ENCODE assay signal across 8 cellular contexts in the genomic region with DNA sequence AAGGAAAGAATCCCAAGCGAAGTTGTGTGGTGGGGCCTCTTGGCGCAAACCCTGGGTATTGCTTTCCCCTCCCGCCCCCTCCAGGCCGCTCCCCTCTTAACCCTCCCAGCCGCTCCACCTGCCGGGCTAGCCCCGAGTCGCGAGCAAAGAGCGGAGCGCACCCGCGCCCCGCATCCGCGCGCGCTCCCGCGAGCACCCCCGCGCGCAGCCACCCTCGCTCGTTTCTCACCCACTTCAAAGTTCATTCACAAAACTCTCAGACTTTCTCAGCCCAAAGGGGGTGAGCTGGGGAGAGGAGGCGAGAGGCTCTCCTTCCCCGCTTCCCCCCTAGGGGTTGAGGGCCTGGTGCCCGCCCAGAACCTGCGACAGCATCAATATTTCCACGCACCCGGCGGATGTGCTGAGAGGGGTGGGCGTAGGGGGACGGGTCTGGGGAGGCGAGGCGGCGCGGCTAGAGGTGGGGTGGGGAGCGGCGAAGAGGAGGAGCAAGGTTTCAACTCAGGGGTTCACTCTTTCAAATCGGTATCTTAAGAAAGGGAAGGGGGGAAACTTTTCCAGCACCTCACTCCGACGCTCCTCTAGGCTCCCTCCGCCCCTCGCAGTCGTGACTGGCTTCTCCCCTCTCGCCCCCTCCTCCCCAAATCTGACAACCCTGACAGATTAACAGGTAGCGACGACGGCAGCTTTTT. TPM values are rescaled to one million over a fixed set of nuclear protein-coding genes. Genes with fewer than 3 reads are reported as not detected.
DNase-seq lines count a peak whose midpoint lies in the region; ATAC-seq, FAIRE-seq and TF ChIP-seq lines count a peak whose summit lies in the region.

No MANE protein-coding gene starts in this region.

- H4K20me1 ChIP-seq in Loucy (ENCODE audit: insufficient read depth, low read length, poor library complexity, severe bottlenecking): peaks cover 7% of the 10 kb centered on the region

- H3K4me3 Mint-ChIP-seq in CD8-positive, alpha-beta T cell: peak overlapping the region; percentile 97
- H3K4me3 Mint-ChIP-seq in activated naive CD8-positive, alpha-beta T cell treated with anti-CD3 and anti-CD28 coated beads, Interleukin-2, amount 10 ng/mL, durations not matched to agents 7 days and 5 days: peak overlapping the region; percentile 96

- no peak for FAIRE-seq in urothelium cell line (lab: Jason Lieb, UNC)

- peak overlapping the region; percentile 75 for H3K4me3 ChIP-seq in CD8-positive, alpha-beta T cell (ENCODE audit: low read depth, low read length)
- peak overlapping the region; percentile 98 for H3K4me3 ChIP-seq in Loucy (ENCODE audit: low read length, poor library complexity, severe bottlenecking)
- peak overlapping the region; percentile 80 for H3K4me3 ChIP-seq in psoas muscle

- no peaks in the 10 kb centered on the region for H3K27me3 ChIP-seq in CD8-positive, alpha-beta T cell (ENCODE audit: insufficient read depth, low read length)
- H3K27me3 ChIP-seq in Loucy (ENCODE audit: insufficient read depth, low read length, poor library complexity, severe bottlenecking) (no peaks in the 10 kb centered on the region), psoas muscle (ENCODE audit: insufficient read depth in 3 of 3, low read length in 2 of 3) (no peaks in the 10 kb centered on the region)

- no peak for TF ChIP-seq CTCF in CD8-positive, alpha-beta T cell (IDR thresholded peaks at IDR 0.05)
- TF ChIP-seq CTCF in Loucy (conservative IDR thresholded peaks at IDR 0.05; ENCODE audit: low read length): peak; percentile 42
- TF ChIP-seq CTCF in psoas muscle (IDR thresholded peaks at IDR 0.05): peak; percentile 24

- H3K4me2 ChIP-seq in Loucy (ENCODE audit: low read depth, low read length, poor library complexity, severe bottlenecking): peak overlapping the region; percentile 94

- peaks cover 12% of the 10 kb centered on the region for H3K36me3 Mint-ChIP-seq in CD8-positive, alpha-beta T cell
- no peaks in the 10 kb centered on the region for H3K36me3 Mint-ChIP-seq in activated naive CD8-positive, alpha-beta T cell treated with anti-CD3 and anti-CD28 coated beads, Interleukin-2, amount 10 ng/mL, durations not matched to agents 7 days and 5 days

- peak; percentile 58 for ATAC-seq in CD8-positive, alpha-beta T cell
- peak; percentile 64 for ATAC-seq in activated naive CD8-positive, alpha-beta T cell treated with anti-CD3 and anti-CD28 coated beads, Interleukin-2, amount 10 ng/mL, durations not matched to agents 7 days and 5 days (ENCODE audit: low read depth)
- ATAC-seq in left ventricle myocardium superior (peak; percentile 47), psoas muscle (peak; percentile 37 to 46 (median 42))

- peak overlapping the region; percentile 91 for H3K27ac Mint-ChIP-seq in CD8-positive, alpha-beta T cell
- H3K27ac Mint-ChIP-seq in activated naive CD8-positive, alpha-beta T cell treated with anti-CD3 and anti-CD28 coated beads, Interleukin-2, amount 10 ng/mL, durations not matched to agents 7 days and 5 days: peak overlapping the region; percentile 88

- H3K79me2 ChIP-seq in Loucy (ENCODE audit: insufficient read depth, low read length): peaks cover 45% of the 10 kb centered on the region

- H3K9me3 ChIP-seq in CD8-positive, alpha-beta T cell (ENCODE audit: low read length): no peaks in the 10 kb centered on the region
- H3K9me3 ChIP-seq in Loucy (ENCODE audit: insufficient read depth, low read depth, low read length) (no peaks in the 10 kb centered on the region), psoas muscle (no peaks in the 10 kb centered on the region)

- H3K9me2 ChIP-seq in Loucy (replicated peaks; ENCODE audit: low read depth, low read length): no peaks in the 10 kb centered on the region

- no peaks in the 10 kb centered on the region for H3K9me3 Mint-ChIP-seq in CD8-positive, alpha-beta T cell
- H3K9me3 Mint-ChIP-seq in activated naive CD8-positive, alpha-beta T cell treated with anti-CD3 and anti-CD28 coated beads, Interleukin-2, amount 10 ng/mL, durations not matched to agents 7 days and 5 days: no peaks in the 10 kb centered on the region

- peak overlapping the region; percentile 78 for H3K27ac ChIP-seq in CD8-positive, alpha-beta T cell (ENCODE audit: low read depth, low read length)
- peak overlapping the region; percentile 97 for H3K27ac ChIP-seq in psoas muscle

- 0 to 1% (median 0%) methylated on average over 44 to 50 of the region's 50 CpGs for WGBS in psoas muscle, 3 donors

- intact Hi-C loops in CD8-positive, alpha-beta T cell (cut with DNase I, micrococcal nuclease): loop anchor here (1.0 to 10.0 kb wide), 14 partner anchors 35 to 1137 kb away; partner anchors contain the start of genes SCOC (in 2 of the 2), ELF2 (in 1 of the 2), NAA15 (in 1 of the 2) and NDUFC1 (in 1 of the 2)
- intact Hi-C loops in left ventricle myocardium superior (cut with micrococcal nuclease) (no loop called here), psoas muscle (cut with DNase I) (loop anchor here (2.0 to 5.0 kb wide), 9 partner anchors 85 to 490 kb away; no protein-coding TSS in a partner anchor)

- H3K4me1 ChIP-seq in CD8-positive, alpha-beta T cell (ENCODE audit: insufficient read depth, low read length): peaks cover 28% of the 10 kb centered on the region
- peaks cover 58% of the 10 kb centered on the region for H3K4me1 ChIP-seq in Loucy (ENCODE audit: insufficient read depth, low read length, poor library complexity, severe bottlenecking)
- peaks cover 13% of the 10 kb centered on the region for H3K4me1 ChIP-seq in psoas muscle

- POLR2A ChIA-PET in CD8-positive, alpha-beta T cell (lab: Charles Lee): interaction anchor here (0.6 to 2.8 kb wide), 7 partner anchors 36 to 1001 kb away, joined by 3 to 9 read pairs (median 3); no protein-coding TSS in a partner anchor
- POLR2A ChIA-PET in activated naive CD8-positive, alpha-beta T cell treated with anti-CD3 and anti-CD28 coated beads, Interleukin-2, amount 10 ng/mL, durations not matched to agents 7 days and 5 days (lab: Charles Lee): interaction anchor here (1.2 to 7.0 kb wide), 9 partner anchors 48 to 102 kb away, joined by 3 to 59 read pairs (median 11); no protein-coding TSS in a partner anchor

- H2AFZ ChIP-seq in Loucy (ENCODE audit: low read length): peak overlapping the region; percentile 57; the same call in 1 of the 2 replicates

- DNase-seq in CD8-positive, alpha-beta T cell: peak; percentile 64 to 90 (median 77)
- peak; percentile 28 for DNase-seq in SW480 (ENCODE audit: low spot score)
- DNase-seq in activated naive CD8-positive, alpha-beta T cell treated with anti-CD3 and anti-CD28 coated beads, Interleukin-2, amount 10 ng/mL, durations not matched to agents 7 days and 5 days: peak; percentile 88
- DNase-seq in left ventricle myocardium superior: peak; percentile 75
- peak; percentile 61 to 80 for DNase-seq in psoas muscle
- DNase-seq in urothelium cell line (ENCODE audit: low spot score): peak; percentile 79
- no peak for DNase-seq in kidney tubule cell (ENCODE audit: low spot score)

- CTCF ChIA-PET in CD8-positive, alpha-beta T cell (lab: Charles Lee): interaction anchor here (0.7 to 2.1 kb wide), 6 partner anchors 58 to 418 kb away, joined by 3 to 9 read pairs (median 3); no protein-coding TSS in a partner anchor

- peak overlapping the region; percentile 97 for H3K9ac ChIP-seq in Loucy (ENCODE audit: low read depth, low read length, poor library complexity, severe bottlenecking)

- H3F3A ChIP-seq in Loucy (ENCODE audit: low read depth): peaks cover 6% of the 10 kb centered on the region

- peaks cover 41% of the 10 kb centered on the region for H3K4me1 Mint-ChIP-seq in CD8-positive, alpha-beta T cell (ENCODE audit: low read depth)
- H3K4me1 Mint-ChIP-seq in activated naive CD8-positive, alpha-beta T cell treated with anti-CD3 and anti-CD28 coated beads, Interleukin-2, amount 10 ng/mL, durations not matched to agents 7 days and 5 days: peaks cover 37% of the 10 kb centered on the region

- H3K27me3 Mint-ChIP-seq in CD8-positive, alpha-beta T cell (ENCODE audit: low read depth): no peaks in the 10 kb centered on the region
- H3K27me3 Mint-ChIP-seq in activated naive CD8-positive, alpha-beta T cell treated with anti-CD3 and anti-CD28 coated beads, Interleukin-2, amount 10 ng/mL, durations not matched to agents 7 days and 5 days: peaks cover 7% of the 10 kb centered on the region

- H3K36me3 ChIP-seq in CD8-positive, alpha-beta T cell (ENCODE audit: insufficient read depth, low read length): no peaks in the 10 kb centered on the region
- H3K36me3 ChIP-seq in Loucy (ENCODE audit: insufficient read depth, low read length): no peaks in the 10 kb centered on the region
- no peaks in the 10 kb centered on the region for H3K36me3 ChIP-seq in psoas muscle (ENCODE audit: insufficient read depth in 1 of 2, low read depth in 1 of 2)

RNA-seq across cellular contexts. Expression of gene MAML3, which starts 1.8 kb away (rescaled TPM):
- total RNA-seq in CD8-positive, alpha-beta T cell: 1 to 10 TPM; 2.7 TPM
- total RNA-seq in activated naive CD8-positive, alpha-beta T cell treated with anti-CD3 and anti-CD28 coated beads, Interleukin-2, amount 10 ng/mL, durations not matched to agents 7 days and 5 days: 1 to 10 TPM; 4.6 to 4.7 TPM
- total RNA-seq in left ventricle myocardium superior (2.1 TPM), psoas muscle (1 to 10 TPM in 3 of 4 donors, under 1 TPM in 1; 0.74 to 2.7 (median 1.4) TPM)
- under 1 TPM; 0.43 to 0.49 (median 0.48) TPM for polyA plus RNA-seq in psoas muscle
